Comparison of ENCODE assay signal across 8 cellular contexts in genomic region chr10:80772596-80772995, GRCh38.
"Had no signal": no experiment of that assay in that cellular context is flagged by ENCODE, and none has a peak within 500 bp of the region (broad histone marks: within the 10 kb centered on the region; RNA-seq: fewer than 3 reads in every experiment).

No MANE protein-coding gene starts in this region.

- H3K27ac Mint-ChIP-seq: HFFc6 had no signal

- DNase-seq: GM23248, GOT3, H7, HFFc6, IMR-90 had no signal

- H3K4me3 Mint-ChIP-seq: HFFc6 had no signal

- H3K36me3 ChIP-seq: HAP-1 had no signal

- H3K27ac ChIP-seq: GM23248, KMS-11 had no signal

- H3K4me1 ChIP-seq: HAP-1 had no signal

- H3K4me3 ChIP-seq: GM23248, HAP-1 had no signal

- H3K4me2 ChIP-seq: KMS-11 had no signal

- ATAC-seq: HCT116 had no signal

- H3K9ac ChIP-seq: GM23248, KMS-11 had no signal
